In genomic region chr20:15784020-15784419, GRCh38 we compare ENCODE assay signal across 22 cellular contexts.
DNase-seq lines count a peak whose midpoint lies in the region; ATAC-seq and TF ChIP-seq lines count a peak whose summit lies in the region.
"Had no signal": no experiment of that assay in that cellular context is flagged by ENCODE, and none has a peak within 500 bp of the region (broad histone marks: within the 10 kb centered on the region; RNA-seq: fewer than 3 reads in every experiment).

No MANE protein-coding gene starts in this region.

- H3K9me3 ChIP-seq in PC-3 (ENCODE audit: low read length) (no peaks in the 10 kb centered on the region), SK-N-MC (ENCODE audit: low read depth, low read length) (no peaks in the 10 kb centered on the region)
- H3K9me3 ChIP-seq: BE2C; BLaER1 treated with 17β-estradiol and CSF1 and Interleukin-3, amounts not matched to agents 10 nM and 100 nM had no signal

- DNase-seq in PC-3 (no peak), SK-N-MC (ENCODE audit: low read depth, low spot score) (no peak), epithelial cell of prostate (ENCODE audit: low read depth, low spot score) (peak; percentile 54)
- DNase-seq: 8988T; ACHN; AML-193; BE2C; CD4-positive, alpha-beta T cell; CD8-positive, alpha-beta memory T cell; DMS 273 treated with DMSO at 0.1 percent for 48 hours; DMS79; EL; GDM1; H9 had no signal

- H3K4me3 ChIP-seq in PC-3 (ENCODE audit: low read length) (no peak overlapping the region), SK-N-MC (no peak overlapping the region)
- H3K4me3 ChIP-seq: A549; BLaER1 treated with 17β-estradiol and CSF1 and Interleukin-3, amounts not matched to agents 10 nM and 100 nM; GM12878; GM23338 had no signal

- TF ChIP-seq CTCF in PC-3 (conservative IDR thresholded peaks at IDR 0.05; ENCODE audit: low read depth, low read length), result no peak

- POLR2A ChIA-PET in PC-3 (lab: Charles Lee; ENCODE audit: unreplicated experiment), result interaction anchor here (0.6 kb wide), 1 partner anchor 403 kb away, joined by 3 read pairs; no protein-coding TSS in a partner anchor

- H3K79me2 ChIP-seq in PC-3 (ENCODE audit: low read length), result no peaks in the 10 kb centered on the region

- H3K9ac ChIP-seq in PC-3 (ENCODE audit: low read length) (no peak overlapping the region), SK-N-MC (ENCODE audit: insufficient read length) (no peak overlapping the region)
- H3K9ac ChIP-seq: BLaER1 treated with 17β-estradiol and CSF1 and Interleukin-3, amounts not matched to agents 10 nM and 100 nM had no signal

- H3K36me3 ChIP-seq in PC-3 (ENCODE audit: low read depth, low read length), result no peaks in the 10 kb centered on the region
- no peaks in the 10 kb centered on the region for H3K36me3 ChIP-seq in SK-N-MC (ENCODE audit: insufficient read depth, low read length)
- H3K36me3 ChIP-seq: BE2C; BLaER1 treated with 17β-estradiol and CSF1 and Interleukin-3, amounts not matched to agents 10 nM and 100 nM had no signal

- no peak overlapping the region for H2AFZ ChIP-seq in PC-3 (ENCODE audit: low read length)
- H2AFZ ChIP-seq: GM23338 had no signal

- no peak overlapping the region for H3K27ac ChIP-seq in PC-3 (ENCODE audit: low read length)
- peak overlapping the region; percentile 34; the same call in 1 of the 2 replicates for H3K27ac ChIP-seq in SK-N-MC
- H3K27ac ChIP-seq in epithelial cell of prostate, result no peak overlapping the region
- H3K27ac ChIP-seq: A549; BLaER1 treated with 17β-estradiol and CSF1 and Interleukin-3, amounts not matched to agents 10 nM and 100 nM had no signal

- H3F3A ChIP-seq in PC-3 (ENCODE audit: low read length, unreplicated experiment), result no peaks in the 10 kb centered on the region

- ATAC-seq in PC-3 (peak; percentile 43), HG02642 (IDR thresholded peaks at IDR 0.05; ENCODE audit: poor library complexity, unreplicated experiment) (no peak), HG03378 (IDR thresholded peaks at IDR 0.05; ENCODE audit: unreplicated experiment) (no peak), GM18502 (IDR thresholded peaks at IDR 0.05; ENCODE audit: poor library complexity, unreplicated experiment) (no peak)
- ATAC-seq: A549, GM12878, GM23338, HCT116 had no signal

- no peaks in the 10 kb centered on the region for H3K4me1 ChIP-seq in PC-3 (ENCODE audit: insufficient read depth, low read length)
- H3K4me1 ChIP-seq: A549; BLaER1 treated with 17β-estradiol and CSF1 and Interleukin-3, amounts not matched to agents 10 nM and 100 nM had no signal

- no peaks in the 10 kb centered on the region for H4K20me1 ChIP-seq in PC-3 (ENCODE audit: low read length)
- H4K20me1 ChIP-seq: BLaER1 treated with 17β-estradiol and CSF1 and Interleukin-3, amounts not matched to agents 10 nM and 100 nM had no signal

- no peaks in the 10 kb centered on the region for H3K27me3 ChIP-seq in PC-3 (ENCODE audit: low read length)
- H3K27me3 ChIP-seq: BE2C; BLaER1 treated with 17β-estradiol and CSF1 and Interleukin-3, amounts not matched to agents 10 nM and 100 nM had no signal

- BruUV-seq in PC-3 (replicated peaks; lab: Mats Ljungman, UMichigan), result no TSS peak

- CTCF ChIA-PET in PC-3 (lab: Charles Lee), result no interaction called here

- H3K9me2 ChIP-seq in PC-3 (replicated peaks; ENCODE audit: low read length), result no peaks in the 10 kb centered on the region

- H3K4me2 ChIP-seq in PC-3 (ENCODE audit: low read length), result no peak overlapping the region
- H3K4me2 ChIP-seq: A549; BLaER1 treated with 17β-estradiol and CSF1 and Interleukin-3, amounts not matched to agents 10 nM and 100 nM; GM23338 had no signal

- intact Hi-C loops in PC-3 (cut with micrococcal nuclease), result no loop called here
